Comparison of ENCODE assay signal across 17 cellular contexts in the genomic region with DNA sequence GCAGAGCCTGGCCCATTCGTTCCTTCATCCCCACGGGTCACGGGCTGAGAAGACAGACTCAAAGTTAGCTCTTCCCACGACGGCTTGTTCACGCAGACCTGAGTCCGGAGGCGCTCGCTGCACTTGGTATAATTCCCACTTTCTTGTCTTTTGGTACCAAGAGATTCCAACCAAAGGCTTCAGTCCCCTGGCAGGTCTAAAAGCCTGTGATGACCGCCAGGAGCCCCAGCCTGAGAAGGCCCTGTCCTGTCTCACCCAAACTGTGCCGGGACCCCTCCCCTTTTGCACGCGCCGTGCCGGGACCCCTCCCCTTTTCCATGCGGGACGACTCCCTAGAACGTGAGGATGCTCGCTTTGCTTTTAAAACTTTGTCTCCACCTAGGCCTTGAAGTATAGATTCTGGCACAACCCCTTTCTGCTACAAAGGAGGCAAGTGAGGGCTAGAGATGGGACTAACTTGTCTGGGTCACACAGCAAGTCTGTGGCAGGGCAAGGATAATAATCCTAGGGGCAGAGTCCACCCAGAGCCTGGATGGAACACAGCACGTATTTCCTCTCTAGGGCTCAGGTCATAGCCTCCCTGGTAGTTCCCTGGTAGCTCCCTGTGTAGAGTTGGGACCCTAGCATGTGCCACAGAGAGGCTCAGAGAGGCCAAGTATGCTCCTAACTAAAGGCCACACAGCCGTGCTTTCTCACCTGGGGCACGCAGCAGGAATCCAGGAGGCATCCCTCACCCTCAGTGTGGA.
"Had no signal": no experiment of that assay in that cellular context is flagged by ENCODE, and none has a peak within 500 bp of the region (broad histone marks: within the 10 kb centered on the region; RNA-seq: fewer than 3 reads in every experiment).

No MANE protein-coding gene starts in this region.

- DNase-seq: activated CD4-positive, alpha-beta T cell treated with anti-CD3 and anti-CD28 coated beads, Interleukin-2, amount 10 ng/mL, durations not matched to agents 7 days and 5 days; activated CD4-positive, CD25-positive, alpha-beta regulatory T cell; activated naive CD4-positive, alpha-beta T cell; cerebellar nuclear complex; effector memory CD4-positive, alpha-beta T cell; foreskin melanocyte; kidney glomerular epithelial cell; midbrain; retina; SW 1271 had no signal

- H3K9me3 ChIP-seq: breast epithelium, suprapubic skin had no signal

- H3K27me3 ChIP-seq: breast epithelium, suprapubic skin had no signal

- H3K36me3 Mint-ChIP-seq: type B pancreatic cell had no signal

- H3K9me3 Mint-ChIP-seq: activated CD4-positive, alpha-beta T cell treated with anti-CD3 and anti-CD28 coated beads, Interleukin-2, amount 10 ng/mL, durations not matched to agents 7 days and 5 days; dendritic cell treated with granulocyte-macrophage colony-stimulating factor and Interleukin-4, amounts not matched to agents 40 ng/mL and 50 ng/mL, for 4 days; stimulated activated naive CD8-positive, alpha-beta T cell treated with anti-CD3 and anti-CD28 coated beads, Interleukin-15, Interleukin-2, amounts not matched to agents 100 ng/mL and 50 ng/mL, for 24 hours had no signal

- H3K4me1 ChIP-seq: breast epithelium, suprapubic skin had no signal

- H3K36me3 ChIP-seq: breast epithelium, suprapubic skin had no signal

- H3K4me1 Mint-ChIP-seq: activated CD4-positive, alpha-beta T cell treated with anti-CD3 and anti-CD28 coated beads, Interleukin-2, amount 10 ng/mL, durations not matched to agents 7 days and 5 days had no signal

- H3K4me3 Mint-ChIP-seq: activated CD4-positive, alpha-beta T cell treated with anti-CD3 and anti-CD28 coated beads, Interleukin-2, amount 10 ng/mL, durations not matched to agents 7 days and 5 days; dendritic cell treated with granulocyte-macrophage colony-stimulating factor and Interleukin-4, amounts not matched to agents 40 ng/mL and 50 ng/mL, for 4 days; stimulated activated naive CD8-positive, alpha-beta T cell treated with anti-CD3 and anti-CD28 coated beads, Interleukin-15, Interleukin-2, amounts not matched to agents 100 ng/mL and 50 ng/mL, for 24 hours; type B pancreatic cell had no signal

- H3K27ac Mint-ChIP-seq: activated CD4-positive, alpha-beta T cell treated with anti-CD3 and anti-CD28 coated beads, Interleukin-2, amount 10 ng/mL, durations not matched to agents 7 days and 5 days; dendritic cell treated with granulocyte-macrophage colony-stimulating factor and Interleukin-4, amounts not matched to agents 40 ng/mL and 50 ng/mL, for 4 days; stimulated activated naive CD8-positive, alpha-beta T cell treated with anti-CD3 and anti-CD28 coated beads, Interleukin-15, Interleukin-2, amounts not matched to agents 100 ng/mL and 50 ng/mL, for 24 hours; type B pancreatic cell had no signal

- H3K27ac ChIP-seq: epithelial cell of prostate, suprapubic skin had no signal

- H3K4me3 ChIP-seq: breast epithelium, lung, suprapubic skin had no signal
